In genomic region chr1:247332901-247333361, GRCh38 we compare ENCODE assay signal across 8 cellular contexts. TPM values are rescaled to one million over a fixed set of nuclear protein-coding genes. Genes with fewer than 3 reads are reported as not detected.
DNase-seq lines count a peak whose midpoint lies in the region; ATAC-seq and TF ChIP-seq lines count a peak whose summit lies in the region.

No MANE protein-coding gene starts in this region.

- H3K9me3 ChIP-seq in PC-9 (ENCODE audit: insufficient read depth, low read depth) (no peaks in the 10 kb centered on the region), ectodermal cell (ENCODE audit: control insufficient read depth, low read length) (no peaks in the 10 kb centered on the region)

- H4K20me1 ChIP-seq in PC-9 (ENCODE audit: insufficient read depth): peaks cover 7% of the 10 kb centered on the region; the same call in 1 of the 2 replicates

- H3K27ac ChIP-seq in PC-9 (no peak overlapping the region), ectodermal cell (ENCODE audit: insufficient read depth, low read depth, low read length, poor library complexity, severe bottlenecking) (peak overlapping the region; percentile 40)

- no peaks in the 10 kb centered on the region for H3K9me2 ChIP-seq in PC-9 (ENCODE audit: insufficient read depth)

- H3K4me3 ChIP-seq in PC-9 (peak overlapping the region; percentile 75), ectodermal cell (ENCODE audit: insufficient read depth, low read depth, low read length) (peak overlapping the region; percentile 73)

- peak overlapping the region; percentile 78 for H2AFZ ChIP-seq in PC-9

- TSS peak; percentile 41 for BruUV-seq in PC-9 (replicated peaks; lab: Mats Ljungman, UMichigan)

- H3K79me2 ChIP-seq in PC-9 (ENCODE audit: low read depth): peaks cover 41% of the 10 kb centered on the region

- H3K4me1 ChIP-seq in PC-9 (replicated peaks; ENCODE audit: insufficient read depth): 0 out of 2 replicates have a peak, but pooled peaks cover 4% of the 10 kb centered on the region
- peaks cover 34% of the 10 kb centered on the region for H3K4me1 ChIP-seq in ectodermal cell (ENCODE audit: control insufficient read depth, insufficient read depth, low read length)

- H3K27me3 ChIP-seq in PC-9 (ENCODE audit: insufficient read depth, low read depth) (no peaks in the 10 kb centered on the region), ectodermal cell (ENCODE audit: control insufficient read depth, insufficient read depth, low read length, poor library complexity, severe bottlenecking) (no peaks in the 10 kb centered on the region)

- TF ChIP-seq CTCF in PC-9 (conservative IDR thresholded peaks at IDR 0.05): no peak

- H3K36me3 ChIP-seq in PC-9 (ENCODE audit: low read depth) (no peaks in the 10 kb centered on the region), ectodermal cell (ENCODE audit: control insufficient read depth, insufficient read depth, low read length) (peaks cover 4% of the 10 kb centered on the region)

- no peaks in the 10 kb centered on the region for H3F3A ChIP-seq in PC-9 (ENCODE audit: insufficient read depth, low read depth)

- WGBS in ectodermal cell, 2 experiments: 20 to 25% methylated on average over 13 of the region's 13 CpGs

- CTCF ChIA-PET in PC-9 (lab: Charles Lee): no interaction called here

- ATAC-seq in HG02981 (IDR thresholded peaks at IDR 0.05; ENCODE audit: unreplicated experiment): no peak

- POLR2A ChIA-PET in PC-9 (lab: Charles Lee; ENCODE audit: unreplicated experiment): interaction anchor here (0.6 kb wide), 1 partner anchor 76 kb away, joined by 3 read pairs; no protein-coding TSS in a partner anchor

- DNase-seq in NCI-H510A treated with DMSO at 0.1 percent for 48 hours (lab: John Stamatoyannopoulos, UW): peak; percentile 47
- no peak for DNase-seq in NCI-H510A (lab: John Stamatoyannopoulos, UW)
- DNase-seq in PC-9: peak in 1 of 2 experiments; percentile 34
- peak; percentile 30 for DNase-seq in midbrain (lab: John Stamatoyannopoulos, UW)
- DNase-seq in ureter (ENCODE audit: low spot score): peak; percentile 60
- no peak for DNase-seq in KG1 (lab: John Stamatoyannopoulos, UW)

- intact Hi-C loops in PC-9 (cut with micrococcal nuclease; ENCODE audit: unreplicated experiment): loop anchor here (5.0 kb wide), 1 partner anchor 231 kb away; the partner anchor contains the start of gene ZNF669

- peak overlapping the region; percentile 87 for H3K4me2 ChIP-seq in PC-9

RNA-seq across cellular contexts. Expression of gene ZNF496, which starts 1.3 kb away (rescaled TPM):
- total RNA-seq in PC-9 (2021): 37.6 and 56.8 TPM in 2 replicates
- 52.6 TPM for polyA plus RNA-seq in ectodermal cell (2013, experiment 1 of 4)
- polyA plus RNA-seq in ectodermal cell (2013, experiment 2 of 4): 57.3 TPM
- polyA plus RNA-seq in ectodermal cell (2013, experiment 3 of 4): 38.0 TPM
- polyA plus RNA-seq in ectodermal cell (2013, experiment 4 of 4): 43.9 TPM
- total RNA-seq in ureter: 25.7 TPM

Comparison
In these comparisons a context has a peak if more than half of its experiments do, and no peak if none do; other contexts are left out.
1. DNase-seq: peak in NCI-H510A treated with DMSO at 0.1 percent for 48 hours (single experiment), midbrain (single experiment) and ureter (single experiment); none in NCI-H510A (single experiment) and KG1 (single experiment).